In genomic region chr15:82820128-82820527, GRCh38 we compare ENCODE assay signal across 39 cellular contexts. TPM values are rescaled to one million over a fixed set of nuclear protein-coding genes. Genes with fewer than 3 reads are reported as not detected.
"Had no signal": no experiment of that assay in that cellular context is flagged by ENCODE, and none has a peak within 500 bp of the region (broad histone marks: within the 10 kb centered on the region; RNA-seq: fewer than 3 reads in every experiment).

No MANE protein-coding gene starts in this region.

- H3K4me3 ChIP-seq: cardiac muscle cell had no signal

- H3K27me3 Mint-ChIP-seq: activated B cell treated with CpG ODN at 0.5 μM for 24 hours; activated CD4-positive, alpha-beta memory T cell treated with anti-CD3 and anti-CD28 coated beads for 36 hours; activated CD4-positive, alpha-beta T cell treated with anti-CD3 and anti-CD28 coated beads, Interleukin-2, amount 10 ng/mL, durations not matched to agents 24 days and 14 days; activated CD8-positive, alpha-beta T cell treated with anti-CD3 and anti-CD28 coated beads for 36 hours; activated naive CD4-positive, alpha-beta T cell treated with anti-CD3 and anti-CD28 coated beads, Interleukin-2, amount 10 ng/mL, durations not matched to agents 7 days and 5 days; activated naive CD4-positive, alpha-beta T cell treated with anti-CD3 and anti-CD28 coated beads, Interleukin-2, amount 50 U/mL, for 24 hours; activated naive CD8-positive, alpha-beta T cell; activated naive CD8-positive, alpha-beta T cell treated with anti-CD3 and anti-CD28 coated beads, Interleukin-2, amount 10 ng/mL, durations not matched to agents 7 days and 5 days; activated naive CD8-positive, alpha-beta T cell treated with anti-CD3 and anti-CD28 coated beads, Interleukin-2, amount 50 U/mL, for 24 hours; brain; central memory CD8-positive, alpha-beta T cell had no signal

- FAIRE-seq: bronchial epithelial cell, TTC549 had no signal

- H3K4me1 Mint-ChIP-seq: activated naive CD8-positive, alpha-beta T cell treated with anti-CD3 and anti-CD28 coated beads, Interleukin-2, amount 10 ng/mL, durations not matched to agents 7 days and 5 days; brain had no signal

- H3K27me3 ChIP-seq: cardiac muscle cell had no signal

- DNase-seq: activated B cell treated with CpG ODN at 0.5 μM for 24 hours; activated CD4-positive, alpha-beta memory T cell treated with anti-CD3 and anti-CD28 coated beads for 36 hours; activated CD4-positive, alpha-beta T cell treated with anti-CD3 and anti-CD28 coated beads for 4 hours; activated CD4-positive, alpha-beta T cell treated with anti-CD3 and anti-CD28 coated beads, Interleukin-2, amount 50 U/mL, for 1 hour; activated CD4-positive, alpha-beta T cell treated with anti-CD3 and anti-CD28 coated beads, Interleukin-2, amount 50 U/mL, for 4 hours; activated CD4-positive, CD25-positive, alpha-beta regulatory T cell treated with anti-CD3 and anti-CD28 coated beads, Interleukin-2, amount 50 U/mL, for 72 hours; activated CD8-positive, alpha-beta memory T cell treated with anti-CD3 and anti-CD28 coated beads, Interleukin-2, amount 50 U/mL, for 4 hours; activated CD8-positive, alpha-beta T cell treated with anti-CD3 and anti-CD28 coated beads for 36 hours; activated effector memory CD4-positive, alpha-beta T cell treated with Interleukin-2 at 50 U/mL for 16 hours; activated gamma-delta T cell; activated naive CD4-positive, alpha-beta T cell treated with anti-CD3 and anti-CD28 coated beads, Interleukin-2, amount 10 ng/mL, durations not matched to agents 7 days and 5 days; activated naive CD4-positive, alpha-beta T cell treated with Interleukin-2 at 50 U/mL for 16 hours; activated naive CD8-positive, alpha-beta T cell treated with anti-CD3 and anti-CD28 coated beads, Interleukin-2, amount 10 ng/mL, durations not matched to agents 7 days and 5 days; activated naive CD8-positive, alpha-beta T cell treated with anti-CD3 and anti-CD28 coated beads, Interleukin-2, amount 50 U/mL, for 24 hours; activated T-cell treated with anti-CD3 and anti-CD28 coated beads for 4 hours; activated T-cell treated with anti-CD3 and anti-CD28 coated beads, Interleukin-2, amount 50 U/mL, for 1 hour; activated T-cell treated with anti-CD3 and anti-CD28 coated beads, Interleukin-2, amount 50 U/mL, for 4 hours; activated T-cell treated with anti-CD3 and anti-CD28 coated beads, Interleukin-2, amount 50 U/mL, for 72 hours; amniotic stem cell; aorta; caudate nucleus; cerebellar nuclear complex; T-helper 2 cell; T-helper 9 cell had no signal

- ATAC-seq: activated CD8-positive, alpha-beta T cell treated with anti-CD3 and anti-CD28 coated beads for 36 hours; activated naive CD8-positive, alpha-beta T cell treated with anti-CD3 and anti-CD28 coated beads, Interleukin-2, amount 50 U/mL, for 24 hours; activated T-cell treated with anti-CD3 and anti-CD28 coated beads, Interleukin-2, amount 50 U/mL, for 4 hours; activated T-cell treated with anti-CD3 and anti-CD28 coated beads, Interleukin-2, amount 50 U/mL, for 72 hours had no signal

- H3K4me3 Mint-ChIP-seq: activated B cell treated with CpG ODN at 0.5 μM for 24 hours; activated CD4-positive, alpha-beta memory T cell treated with anti-CD3 and anti-CD28 coated beads for 36 hours; activated CD4-positive, alpha-beta T cell treated with anti-CD3 and anti-CD28 coated beads, Interleukin-2, amount 10 ng/mL, durations not matched to agents 24 days and 14 days; activated CD8-positive, alpha-beta T cell treated with anti-CD3 and anti-CD28 coated beads for 36 hours; activated naive CD4-positive, alpha-beta T cell treated with anti-CD3 and anti-CD28 coated beads, Interleukin-2, amount 10 ng/mL, durations not matched to agents 7 days and 5 days; activated naive CD4-positive, alpha-beta T cell treated with anti-CD3 and anti-CD28 coated beads, Interleukin-2, amount 50 U/mL, for 24 hours; activated naive CD8-positive, alpha-beta T cell; activated naive CD8-positive, alpha-beta T cell treated with anti-CD3 and anti-CD28 coated beads, Interleukin-2, amount 10 ng/mL, durations not matched to agents 7 days and 5 days; activated naive CD8-positive, alpha-beta T cell treated with anti-CD3 and anti-CD28 coated beads, Interleukin-2, amount 50 U/mL, for 24 hours; activated T-cell treated with anti-CD3 and anti-CD28 coated beads, Interleukin-2, amount 50 U/mL, for 4 hours; activated T-cell treated with anti-CD3 and anti-CD28 coated beads, Interleukin-2, amount 50 U/mL, for 72 hours; activated T-helper 1 cell treated with anti-CD3 and anti-CD28 coated beads, Interleukin-12 subunit alpha, Interleukin-12 subunit beta, Interleukin-2, Interleukin-4 antibody, amounts not matched to agents 30 ng/mL and 10 ng/mL and 1 ng/mL, durations not matched to agents 14 hours and 24 hours and 36 hours; brain; central memory CD8-positive, alpha-beta T cell; T-helper 2 cell treated with Interferon-gamma antibody and Interleukin-4, amounts not matched to agents 5 μg/mL and 100 μg/mL, for 36 hours had no signal

- H3K27ac Mint-ChIP-seq: activated B cell treated with CpG ODN at 0.5 μM for 24 hours; activated CD4-positive, alpha-beta memory T cell treated with anti-CD3 and anti-CD28 coated beads for 36 hours; activated CD4-positive, alpha-beta T cell treated with anti-CD3 and anti-CD28 coated beads, Interleukin-2, amount 10 ng/mL, durations not matched to agents 24 days and 14 days; activated CD8-positive, alpha-beta T cell treated with anti-CD3 and anti-CD28 coated beads for 36 hours; activated naive CD4-positive, alpha-beta T cell treated with anti-CD3 and anti-CD28 coated beads, Interleukin-2, amount 10 ng/mL, durations not matched to agents 7 days and 5 days; activated naive CD4-positive, alpha-beta T cell treated with anti-CD3 and anti-CD28 coated beads, Interleukin-2, amount 50 U/mL, for 24 hours; activated naive CD8-positive, alpha-beta T cell; activated naive CD8-positive, alpha-beta T cell treated with anti-CD3 and anti-CD28 coated beads, Interleukin-2, amount 10 ng/mL, durations not matched to agents 7 days and 5 days; activated naive CD8-positive, alpha-beta T cell treated with anti-CD3 and anti-CD28 coated beads, Interleukin-2, amount 50 U/mL, for 24 hours; activated T-cell treated with anti-CD3 and anti-CD28 coated beads, Interleukin-2, amount 50 U/mL, for 72 hours; activated T-helper 1 cell treated with anti-CD3 and anti-CD28 coated beads, Interleukin-12 subunit alpha, Interleukin-12 subunit beta, Interleukin-2, Interleukin-4 antibody, amounts not matched to agents 30 ng/mL and 10 ng/mL and 1 ng/mL, durations not matched to agents 14 hours and 24 hours and 36 hours; activated T-helper 2 cell treated with anti-CD3 and anti-CD28 coated beads, Interferon-gamma antibody, Interleukin-2, Interleukin-4, amounts not matched to agents 10 μg/mL and 5 μg/mL and 100 μg/mL, durations not matched to agents 14 hours and 24 hours and 36 hours; brain; T-helper 2 cell treated with Interferon-gamma antibody and Interleukin-4, amounts not matched to agents 5 μg/mL and 100 μg/mL, for 36 hours had no signal

- H3K27ac ChIP-seq: cardiac muscle cell, VCaP had no signal

RNA-seq across cellular contexts. Expression of gene FSD2, which starts 14.3 kb away (rescaled TPM):
- total RNA-seq: activated B cell treated with CpG ODN at 0.5 μM for 24 hours; activated CD4-positive, alpha-beta memory T cell treated with anti-CD3 and anti-CD28 coated beads for 36 hours; activated CD4-positive, alpha-beta T cell treated with anti-CD3 and anti-CD28 coated beads, Interleukin-2, amount 10 ng/mL, durations not matched to agents 24 days and 14 days; activated CD8-positive, alpha-beta memory T cell treated with anti-CD3 and anti-CD28 coated beads for 36 hours; activated CD8-positive, alpha-beta T cell treated with anti-CD3 and anti-CD28 coated beads for 36 hours; activated naive CD8-positive, alpha-beta T cell treated with anti-CD3 and anti-CD28 coated beads, Interleukin-2, amount 10 ng/mL, durations not matched to agents 7 days and 5 days; activated T-cell treated with anti-CD3 and anti-CD28 coated beads, Interleukin-2, amount 50 U/mL, for 4 hours; activated T-cell treated with anti-CD3 and anti-CD28 coated beads, Interleukin-2, amount 50 U/mL, for 72 hours; activated T-helper 1 cell treated with anti-CD3 and anti-CD28 coated beads, Interleukin-12 subunit alpha, Interleukin-12 subunit beta, Interleukin-2, Interleukin-4 antibody, amounts not matched to agents 30 ng/mL and 10 ng/mL and 1 ng/mL, durations not matched to agents 14 hours and 24 hours and 36 hours; activated T-helper 2 cell treated with anti-CD3 and anti-CD28 coated beads, Interferon-gamma antibody, Interleukin-2, Interleukin-4, amounts not matched to agents 10 μg/mL and 5 μg/mL and 100 μg/mL, durations not matched to agents 14 hours and 24 hours and 36 hours; aorta; bronchial epithelial cell; chondrocyte; T-helper 1 cell treated with Interleukin-12 subunit alpha and Interleukin-12 subunit beta and Interleukin-4 antibody, amounts not matched to agents 30 ng/mL and 1 ng/mL, for 36 hours had no signal
